Comparison of ENCODE assay signal across 18 cellular contexts in genomic region chr20:20224806-20225205, GRCh38.
DNase-seq lines count a peak whose midpoint lies in the region; ATAC-seq, FAIRE-seq and TF ChIP-seq lines count a peak whose summit lies in the region.
"Had no signal": no experiment of that assay in that cellular context is flagged by ENCODE, and none has a peak within 500 bp of the region (broad histone marks: within the 10 kb centered on the region; RNA-seq: fewer than 3 reads in every experiment).

No MANE protein-coding gene starts in this region.

- H3K4me1 ChIP-seq in mammary epithelial cell (ENCODE audit: insufficient read depth, low read length) (no peaks in the 10 kb centered on the region), Peyer's patch (no peaks in the 10 kb centered on the region)

- no peaks in the 10 kb centered on the region for H3K9me3 Mint-ChIP-seq in MCF 10A (ENCODE audit: unreplicated experiment)
- peaks cover 0 to 2% of the 10 kb centered on the region in 2 donors for H3K9me3 Mint-ChIP-seq in activated T-cell treated with anti-CD3 and anti-CD28 coated beads, Interleukin-2, amount 50 U/mL, for 72 hours

- no peak for FAIRE-seq in RCC 7860 (lab: Jason Lieb, UNC)
- FAIRE-seq: GM12878, GM19239, HTR-8/SVneo had no signal

- dilution Hi-C loops in mammary epithelial cell (cut with HindIII; ENCODE audit: low sequenced_read_pairs) = no loop called here

- H3K36me3 ChIP-seq in mammary epithelial cell (ENCODE audit: insufficient read depth, low read length) (no peaks in the 10 kb centered on the region), Peyer's patch (no peaks in the 10 kb centered on the region)

- H3K4me1 Mint-ChIP-seq in MCF 10A (ENCODE audit: insufficient read depth, unreplicated experiment) = peaks cover 5% of the 10 kb centered on the region
- H3K4me1 Mint-ChIP-seq in activated T-cell treated with anti-CD3 and anti-CD28 coated beads, Interleukin-2, amount 50 U/mL, for 72 hours (ENCODE audit: low read depth) = no peaks in the 10 kb centered on the region
- H3K4me1 Mint-ChIP-seq: B cell had no signal

- CTCF ChIA-PET in MCF 10A (lab: Yijun Ruan, JAX) (interaction anchor here (0.5 to 1.6 kb wide), 5 partner anchors 12 to 600 kb away, joined by 3 to 8 read pairs (median 3); no protein-coding TSS in a partner anchor), mammary epithelial cell (lab: Charles Lee; ENCODE audit: low non-redundant PET) (no interaction called here)

- BruUV-seq in MCF 10A (replicated peaks; lab: Mats Ljungman, UMichigan) = no TSS peak
- no TSS peak for BruUV-seq in mammary epithelial cell (replicated peaks; lab: Mats Ljungman, UMichigan)

- TF ChIP-seq CTCF in MCF 10A (IDR thresholded peaks at IDR 0.05; ENCODE audit: unreplicated experiment) (no peak), mammary epithelial cell (conservative IDR thresholded peaks at IDR 0.05 in 1 of 2, IDR thresholded peaks at IDR 0.05 in 1 of 2; ENCODE audit: extremely low read depth in 1 of 2, insufficient read depth in 1 of 2, low read depth in 1 of 2, low read length in 2 of 2) (no peak), Peyer's patch (IDR thresholded peaks at IDR 0.05) (no peak)

- no peak overlapping the region for H3K27ac Mint-ChIP-seq in MCF 10A (ENCODE audit: low read depth, unreplicated experiment)
- no peak overlapping the region for H3K27ac Mint-ChIP-seq in activated T-cell treated with anti-CD3 and anti-CD28 coated beads, Interleukin-2, amount 50 U/mL, for 72 hours
- H3K27ac Mint-ChIP-seq: B cell had no signal

- no peak overlapping the region for H3K27ac ChIP-seq in mammary epithelial cell (ENCODE audit: insufficient read depth, low read depth, low read length)
- no peak overlapping the region for H3K27ac ChIP-seq in Peyer's patch
- H3K27ac ChIP-seq: GM23248, SK-N-MC had no signal

- H3K4me2 ChIP-seq in mammary epithelial cell (ENCODE audit: insufficient read depth, low read depth, low read length) = no peak overlapping the region

- no peaks in the 10 kb centered on the region for H3K9me3 ChIP-seq in mammary epithelial cell (replicated peaks; ENCODE audit: insufficient read depth, low read length)
- H3K9me3 ChIP-seq in Peyer's patch = no peaks in the 10 kb centered on the region

- whole genome bisulfite sequencing in mammary epithelial cell (ENCODE audit: low coverage, missing lambda C conversion rate) = 36% methylated on average over 1 of the region's 1 CpG

- in situ Hi-C loops in mammary epithelial cell (cut with MboI; ENCODE audit: low sequenced_read_pairs in 2 of 2) = no loop called here

- ATAC-seq in activated T-cell treated with anti-CD3 and anti-CD28 coated beads, Interleukin-2, amount 50 U/mL, for 72 hours (replicated peaks in 1 of 2) = no peak
- ATAC-seq: GM12878 had no signal

- H4K20me1 ChIP-seq in mammary epithelial cell (ENCODE audit: insufficient read depth, low read length) = no peaks in the 10 kb centered on the region

- intact Hi-C loops in MCF 10A (cut with micrococcal nuclease) (no loop called here), mammary epithelial cell (cut with micrococcal nuclease) (no loop called here)

- H3K27me3 Mint-ChIP-seq in MCF 10A (ENCODE audit: insufficient read depth, unreplicated experiment) = no peaks in the 10 kb centered on the region
- H3K27me3 Mint-ChIP-seq in activated T-cell treated with anti-CD3 and anti-CD28 coated beads, Interleukin-2, amount 50 U/mL, for 72 hours (ENCODE audit: low read depth) = peaks cover 12% of the 10 kb centered on the region

- H3K4me3 ChIP-seq in mammary epithelial cell (replicated peaks in 1 of 3; ENCODE audit: insufficient read depth in 1 of 3, low read depth in 2 of 3, low read length in 3 of 3) (no peak overlapping the region), Peyer's patch (no peak overlapping the region)
- H3K4me3 ChIP-seq: GM12878, GM23248, SK-N-MC had no signal

- no peak for TF ChIP-seq POLR2A in Peyer's patch (IDR thresholded peaks at IDR 0.05)

- H3K27me3 ChIP-seq in mammary epithelial cell (ENCODE audit: insufficient read depth, low read length) (no peaks in the 10 kb centered on the region), Peyer's patch (no peaks in the 10 kb centered on the region)

- H3K36me3 Mint-ChIP-seq in MCF 10A (ENCODE audit: insufficient read depth, unreplicated experiment) = no peaks in the 10 kb centered on the region
- H3K36me3 Mint-ChIP-seq in activated T-cell treated with anti-CD3 and anti-CD28 coated beads, Interleukin-2, amount 50 U/mL, for 72 hours (ENCODE audit: insufficient read depth in 2 of 2) = peaks cover 1 to 2% of the 10 kb centered on the region in 2 donors

- no peaks in the 10 kb centered on the region for H3K79me2 ChIP-seq in mammary epithelial cell (ENCODE audit: insufficient read depth, low read length)

- DNase-seq in DMS53 (lab: John Stamatoyannopoulos, UW) (peak; percentile 61), DMS53 treated with DMSO at 0.1 percent for 48 hours (lab: John Stamatoyannopoulos, UW; ENCODE audit: unreplicated experiment) (no peak), MCF 10A (ENCODE audit: unreplicated experiment) (peak; percentile 18), mammary epithelial cell (no peak), kidney tubule cell (ENCODE audit: low spot score) (peak; percentile 24), Peyer's patch (no peak), RCC 7860 (ENCODE audit: low spot score) (no peak)
- no peak for DNase-seq in activated T-cell treated with anti-CD3 and anti-CD28 coated beads, Interleukin-2, amount 50 U/mL, for 72 hours
- DNase-seq: 8988T, EL, GM23248, HCEC 1CT, IMR-90 had no signal

- no peak overlapping the region for H3K9ac ChIP-seq in mammary epithelial cell (ENCODE audit: insufficient read depth, low read length)
- H3K9ac ChIP-seq: GM23248 had no signal

- POLR2A ChIA-PET in MCF 10A (lab: Yijun Ruan, JAX) = interaction anchor here (1.5 kb wide), 1 partner anchor 54 kb away, joined by 4 read pairs; no protein-coding TSS in a partner anchor

- no peak overlapping the region for H2AFZ ChIP-seq in mammary epithelial cell (ENCODE audit: low read depth, low read length)
- H2AFZ ChIP-seq: GM23248 had no signal

- H3K4me3 Mint-ChIP-seq in MCF 10A (ENCODE audit: unreplicated experiment) = no peak overlapping the region
- no peak overlapping the region for H3K4me3 Mint-ChIP-seq in activated T-cell treated with anti-CD3 and anti-CD28 coated beads, Interleukin-2, amount 50 U/mL, for 72 hours
- H3K4me3 Mint-ChIP-seq: B cell had no signal

Comparison
In these comparisons a context has a peak if more than half of its experiments do, and no peak if none do; other contexts are left out.
1. DNase-seq: peak in DMS53 (single experiment), MCF 10A (single experiment) and kidney tubule cell (single experiment); none in DMS53 treated with DMSO at 0.1 percent for 48 hours (single experiment), mammary epithelial cell (single experiment), Peyer's patch (0 of 3), activated T-cell treated with anti-CD3 and anti-CD28 coated beads, Interleukin-2, amount 50 U/mL, for 72 hours (0 of 2) and RCC 7860 (single experiment).